28 cellular contexts compared by ENCODE assay signal in the genomic region with DNA sequence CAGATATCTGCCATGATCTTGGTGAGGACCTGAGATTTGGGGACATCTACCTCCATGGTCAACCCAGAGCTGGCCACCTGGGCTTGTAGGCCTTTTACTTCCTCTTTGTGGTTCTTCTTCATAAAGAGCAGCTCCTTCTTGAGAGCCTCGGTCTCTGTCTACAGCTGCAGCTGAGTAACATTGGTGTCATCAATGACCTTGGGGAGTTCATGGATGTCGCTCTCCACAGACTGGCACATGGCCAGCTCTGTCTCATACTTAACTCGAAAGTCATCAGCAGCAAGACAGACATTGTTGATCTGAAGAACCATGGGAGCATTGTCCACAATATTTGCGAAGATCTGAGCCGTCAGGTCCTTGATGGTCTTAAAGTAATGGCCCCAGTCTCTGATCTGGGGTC. TPM values are rescaled to one million over a fixed set of nuclear protein-coding genes. Genes with fewer than 3 reads are reported as not detected.
DNase-seq lines count a peak whose midpoint lies in the region; FAIRE-seq and TF ChIP-seq lines count a peak whose summit lies in the region.
"Had no signal": no experiment of that assay in that cellular context is flagged by ENCODE, and none has a peak within 500 bp of the region (broad histone marks: within the 10 kb centered on the region; RNA-seq: fewer than 3 reads in every experiment).

No MANE protein-coding gene starts in this region.

- H3K36me3 ChIP-seq in osteoblast (ENCODE audit: insufficient read depth, low read length) (no peaks in the 10 kb centered on the region), kidney (ENCODE audit: control insufficient read depth in 1 of 2, insufficient read depth in 2 of 2, low read length in 2 of 2) (no peaks in the 10 kb centered on the region), suprapubic skin (no peaks in the 10 kb centered on the region)
- H3K36me3 ChIP-seq: ascending aorta, gastrocnemius medialis, SJCRH30, transverse colon had no signal

- TF ChIP-seq CTCF in osteoblast (IDR thresholded peaks at IDR 0.05; ENCODE audit: extremely low read depth, low read depth, low read length) (no peak), kidney (IDR thresholded peaks at IDR 0.05; ENCODE audit: borderline replicate concordance, extremely low read depth, insufficient read depth) (no peak), suprapubic skin (IDR thresholded peaks at IDR 0.05) (no peak)

- H3K4me2 ChIP-seq in osteoblast (ENCODE audit: insufficient read depth, low read length), result no peak overlapping the region

- TF ChIP-seq POLR2A in suprapubic skin (IDR thresholded peaks at IDR 0.05), result no peak

- H2AFZ ChIP-seq in osteoblast (ENCODE audit: low read length), result peak overlapping the region; percentile 49

- no peak overlapping the region for H3K9ac ChIP-seq in kidney (ENCODE audit: low read length in 2 of 2)

- H3K79me2 ChIP-seq in osteoblast (ENCODE audit: insufficient read depth, low read length), result no peaks in the 10 kb centered on the region

- H4K20me1 ChIP-seq in osteoblast (ENCODE audit: insufficient read depth, low read length), result no peaks in the 10 kb centered on the region

- TF ChIP-seq EP300 in suprapubic skin (IDR thresholded peaks at IDR 0.05), result no peak

- 93% methylated on average over 5 of the region's 5 CpGs for WGBS in suprapubic skin

- no peaks in the 10 kb centered on the region for H3K27me3 ChIP-seq in osteoblast (ENCODE audit: insufficient read depth, low read length)
- H3K27me3 ChIP-seq in suprapubic skin, result no peaks in the 10 kb centered on the region
- H3K27me3 ChIP-seq: ascending aorta, dorsolateral prefrontal cortex, gastrocnemius medialis, SJCRH30, transverse colon had no signal

- no peak overlapping the region for H3K4me3 ChIP-seq in osteoblast (ENCODE audit: insufficient read depth, low read length)
- no peak overlapping the region for H3K4me3 ChIP-seq in kidney (ENCODE audit: low read length in 2 of 2)
- no peak overlapping the region for H3K4me3 ChIP-seq in suprapubic skin
- H3K4me3 ChIP-seq: ascending aorta, dorsolateral prefrontal cortex, gastrocnemius medialis, GM12878, SJCRH30, transverse colon had no signal

- H3K9me3 ChIP-seq in osteoblast (ENCODE audit: low read depth, low read length) (no peaks in the 10 kb centered on the region), kidney (ENCODE audit: control insufficient read depth in 1 of 2, low read length in 2 of 2) (no peaks in the 10 kb centered on the region), suprapubic skin (no peaks in the 10 kb centered on the region)
- H3K9me3 ChIP-seq: ascending aorta, gastrocnemius medialis, SJCRH30, transverse colon had no signal

- intact Hi-C loops in kidney (cut with DNase I), result loop anchor here (5.0 kb wide), 1 partner anchor 91 kb away; no protein-coding TSS in a partner anchor

- DNase-seq in HCEC 1CT (peak; percentile 83), MV-4-11 (lab: John Stamatoyannopoulos, UW) (peak; percentile 74), amniotic epithelial cell (ENCODE audit: low read depth) (peak; percentile 21), osteoblast (ENCODE audit: insufficient read length, low spot score, missing footprints) (no peak), DMS79 (lab: John Stamatoyannopoulos, UW) (no peak), kidney (no peak), T-helper 1 cell (no peak), suprapubic skin (ENCODE audit: low spot score in 2 of 2) (no peak)
- DNase-seq: activated CD4-positive, alpha-beta T cell treated with anti-CD3 and anti-CD28 coated beads for 48 hours; activated CD8-positive, alpha-beta memory T cell treated with anti-CD3 and anti-CD28 coated beads, Interleukin-2, amount 10 ng/mL, durations not matched to agents 7 days and 5 days; CD8-positive, alpha-beta memory T cell; DMS153; dorsolateral prefrontal cortex; gastrocnemius medialis; islet precursor cell; MM.1S; naive B cell; NCI-H2029; NCI-H2227 treated with DMSO at 0.1 percent for 48 hours; occipital lobe; OCI-M1; SJCRH30; stimulated activated CD4-positive, alpha-beta T cell treated with anti-CD3 and anti-CD28 coated beads, Interleukin-2, amount 100 ng/mL, for 48 hours; T-cell; transverse colon had no signal

- H3K27ac ChIP-seq in osteoblast (ENCODE audit: low read depth, low read length) (peak overlapping the region; percentile 11), kidney (ENCODE audit: low read depth in 2 of 2, low read length in 2 of 2) (no peak overlapping the region), suprapubic skin (no peak overlapping the region)
- H3K27ac ChIP-seq: ascending aorta, dorsolateral prefrontal cortex, gastrocnemius medialis, SJCRH30, transverse colon had no signal

- FAIRE-seq in kidney (lab: Jason Lieb, UNC), result no peak
- FAIRE-seq: GM12878, GM19239 had no signal

- H3K4me1 ChIP-seq in osteoblast (ENCODE audit: insufficient read depth, low read length) (peaks cover 14% of the 10 kb centered on the region), kidney (ENCODE audit: control insufficient read depth in 1 of 2, insufficient read depth in 1 of 2, low read depth in 1 of 2, low read length in 2 of 2) (no peaks in the 10 kb centered on the region), suprapubic skin (no peaks in the 10 kb centered on the region)
- H3K4me1 ChIP-seq: ascending aorta, gastrocnemius medialis, SJCRH30, transverse colon had no signal

RNA-seq across cellular contexts. Expression of a gene that starts 15.7 kb away (rescaled TPM):
- total RNA-seq in osteoblast (20.0 and 21.7 TPM in 2 replicates), kidney (29.8 TPM), suprapubic skin (10 to 100 TPM; 14.3 to 48.6 (median 24.0) TPM)
- 2.2 TPM for polyA plus RNA-seq in kidney (ENCODE audit: insufficient read depth, low read depth, low replicate concordance)

Comparison
In these comparisons a context has a peak if more than half of its experiments do, and no peak if none do; other contexts are left out.
1. DNase-seq: peak in HCEC 1CT (single experiment), MV-4-11 (single experiment) and amniotic epithelial cell (single experiment); none in osteoblast (single experiment), DMS79 (single experiment), kidney (single experiment), T-helper 1 cell (0 of 5) and suprapubic skin (0 of 2).